In genomic region chr6:143160008-143160407, GRCh38 we compare ENCODE assay signal across 22 cellular contexts.
DNase-seq lines count a peak whose midpoint lies in the region; ATAC-seq, FAIRE-seq and TF ChIP-seq lines count a peak whose summit lies in the region.
"Had no signal": no experiment of that assay in that cellular context is flagged by ENCODE, and none has a peak within 500 bp of the region (broad histone marks: within the 10 kb centered on the region; RNA-seq: fewer than 3 reads in every experiment).

No MANE protein-coding gene starts in this region.

- WGBS in K562 (ENCODE audit: insufficient coverage, low coverage, missing lambda C conversion rate), result 17% methylated on average over 1 of the region's 1 CpG

- in situ Hi-C loops in ACHN (cut with HindIII; ENCODE audit: low pct_ligation_motif_present, low pct_unique_long_range_greater_than_20kb, low sequenced_read_pairs), result no loop called here
- in situ Hi-C loops in K562 (cut with MboI), result no loop called here

- H3K4me2 ChIP-seq in HCT116 (ENCODE audit: low read length), result peak overlapping the region; percentile 1; the same call in 1 of the 2 replicates
- H3K4me2 ChIP-seq in K562 (ENCODE audit: insufficient read depth, low read length), result no peak overlapping the region

- H3K36me3 ChIP-seq in HCT116 (ENCODE audit: control insufficient read depth in 1 of 2, insufficient read depth in 2 of 2, low read length in 2 of 2) (no peaks in the 10 kb centered on the region), K562 (ENCODE audit: control insufficient read depth, insufficient read depth, low read length) (peaks cover 4% of the 10 kb centered on the region; the same call in 2 of the 3 replicates), H7 (replicated peaks; ENCODE audit: control insufficient read depth, insufficient read depth, low read length) (no peaks in the 10 kb centered on the region)

- peaks cover 5% of the 10 kb centered on the region for H3K4me1 Mint-ChIP-seq in progenitor cell of endocrine pancreas (ENCODE audit: low read depth)

- no peak overlapping the region for H3K4me3 Mint-ChIP-seq in progenitor cell of endocrine pancreas (ENCODE audit: low read depth)
- H3K4me3 Mint-ChIP-seq: CD4-positive, alpha-beta T cell; H9 had no signal

- ATAC-seq in HCT116 (no peak), K562 (no peak)
- ATAC-seq: PC-3 had no signal

- TF ChIP-seq RAD21 in HCT116 (IDR thresholded peaks at IDR 0.05; ENCODE audit: low read depth), result no peak
- TF ChIP-seq RAD21 in K562 (CRISPR knock-in tag; conservative IDR thresholded peaks at IDR 0.05 in 1 of 2, IDR thresholded peaks at IDR 0.05 in 1 of 2), result no peak

- no peaks in the 10 kb centered on the region for H3K9me3 Mint-ChIP-seq in progenitor cell of endocrine pancreas (ENCODE audit: low read depth)
- H3K9me3 Mint-ChIP-seq: CD4-positive, alpha-beta T cell; H9 had no signal

- TF ChIP-seq POLR2A in HCT116 (IDR thresholded peaks at IDR 0.05; ENCODE audit: borderline replicate concordance, extremely low read depth, insufficient read depth, insufficient read length) (no peak), K562 (conservative IDR thresholded peaks at IDR 0.05) (no peak)

- DNase-seq in ACHN (peak; percentile 32), HCT116 (ENCODE audit: low read depth, low spot score) (no peak), K562 (ENCODE audit: extremely low read depth in 1 of 4, low spot score in 3 of 4) (no peak), progenitor cell of endocrine pancreas (ENCODE audit: low spot score, unreplicated experiment) (no peak), H7 (no peak), NCI-H524 treated with DMSO at 0.1 percent for 48 hours (lab: John Stamatoyannopoulos, UW) (no peak), GM20000 (ENCODE audit: low spot score) (no peak)
- DNase-seq in activated CD4-positive, alpha-beta T cell treated with anti-CD3 and anti-CD28 coated beads for 48 hours, result no peak
- DNase-seq: 8988T; CD4-positive, alpha-beta T cell; DMS153; H9; KG1; MV-4-11; NCI-H187; NCI-H2107; NCI-H510A treated with DMSO at 0.1 percent for 48 hours; PC-3; SIG-M5 had no signal

- CTCF ChIA-PET in HCT116 (lab: Charles Lee), result no interaction called here
- CTCF ChIA-PET in K562 (lab: Yijun Ruan, JAX; ENCODE audit: low intra/inter-chr PET ratio), result no interaction called here

- H3K4me1 ChIP-seq in HCT116 (ENCODE audit: control insufficient read depth in 1 of 2, insufficient read depth in 2 of 2, low read length in 2 of 2), result peaks cover 0 to 12% of the 10 kb centered on the region in 2 experiments; a peak in 2 of 4 replicates
- peaks cover 10 to 38% of the 10 kb centered on the region in 2 experiments for H3K4me1 ChIP-seq in K562 (replicated peaks in 1 of 2; ENCODE audit: control insufficient read depth in 2 of 2, insufficient read depth in 2 of 2, low read length in 2 of 2)

- H3K9me3 ChIP-seq in HCT116 (ENCODE audit: control insufficient read depth in 1 of 2, insufficient read depth in 1 of 2, low read depth in 1 of 2, low read length in 2 of 2), result no peaks in the 10 kb centered on the region
- no peaks in the 10 kb centered on the region; the same call in 1 of the 2 replicates for H3K9me3 ChIP-seq in K562 (replicated peaks; ENCODE audit: control insufficient read depth, insufficient read depth, low read depth, low read length)

- intact Hi-C loops in HCT116 (cut with micrococcal nuclease), result no loop called here
- intact Hi-C loops in K562 (cut with micrococcal nuclease), result loop anchor here (10.0 kb wide), 1 partner anchor 215 kb away; the partner anchor contains the start of gene HIVEP2

- H3K9me2 ChIP-seq in HCT116 (ENCODE audit: insufficient read depth), result no peaks in the 10 kb centered on the region

- RAD21 ChIA-PET in HCT116 (lab: Charles Lee; ENCODE audit: low non-redundant PET in 1 of 2, low total read pairs in 2 of 2, uncharacterized antibody in 2 of 2, unreplicated experiment in 2 of 2), result no interaction called here

- peak overlapping the region; percentile 42 for H3K27ac Mint-ChIP-seq in progenitor cell of endocrine pancreas
- H3K27ac Mint-ChIP-seq: CD4-positive, alpha-beta T cell; H9 had no signal

- H3K27me3 Mint-ChIP-seq in progenitor cell of endocrine pancreas, result no peaks in the 10 kb centered on the region
- H3K27me3 Mint-ChIP-seq: CD4-positive, alpha-beta T cell had no signal

- H3K9ac ChIP-seq in HCT116 (ENCODE audit: low read length), result no peak overlapping the region
- H3K9ac ChIP-seq in K562 (ENCODE audit: insufficient read depth in 1 of 2, low read depth in 2 of 2, low read length in 2 of 2), result no peak overlapping the region

- no peak for TF ChIP-seq EP300 in K562 (IDR thresholded peaks at IDR 0.05; ENCODE audit: low read length)

- H2AFZ ChIP-seq in HCT116 (ENCODE audit: low read depth, low read length, poor library complexity, severe bottlenecking), result no peak overlapping the region
- H2AFZ ChIP-seq in K562 (ENCODE audit: low read depth, low read length), result no peak overlapping the region

- H3K27ac ChIP-seq in HCT116 (ENCODE audit: low read depth, low read length) (no peak overlapping the region), K562 (ENCODE audit: extremely low read depth, low read depth, low read length) (no peak overlapping the region)
- H3K27ac ChIP-seq: RWPE1 had no signal

- BruUV-seq in HCT116 (replicated peaks; lab: Mats Ljungman, UMichigan) (no TSS peak), K562 (replicated peaks; lab: Mats Ljungman, UMichigan) (no TSS peak)

- H3K36me3 Mint-ChIP-seq in progenitor cell of endocrine pancreas (ENCODE audit: insufficient read depth), result no peaks in the 10 kb centered on the region

- no peak for FAIRE-seq in K562 (lab: Jason Lieb, UNC)
- FAIRE-seq: GM12892, GM18507 had no signal

- H3K4me3 ChIP-seq in HCT116 (replicated peaks in 1 of 2; ENCODE audit: low read depth in 1 of 2, low read length in 2 of 2), result no peak overlapping the region
- H3K4me3 ChIP-seq in K562, result no peak overlapping the region
- no peak overlapping the region for H3K4me3 ChIP-seq in H7 (ENCODE audit: insufficient read depth, low read depth, low read length)

- TF ChIP-seq CTCF in HCT116 (IDR thresholded peaks at IDR 0.05 in 2 of 3, conservative IDR thresholded peaks at IDR 0.05 in 1 of 3; ENCODE audit: borderline replicate concordance in 1 of 3, insufficient read depth in 1 of 3, low read depth in 2 of 3, low read length in 2 of 3), result no peak
- TF ChIP-seq CTCF in K562 (IDR thresholded peaks at IDR 0.05 in 2 of 3, conservative IDR thresholded peaks at IDR 0.05 in 1 of 3; ENCODE audit: insufficient read depth in 2 of 3, low read depth in 1 of 3, low read length in 3 of 3), result no peak
- no peak for TF ChIP-seq CTCF in progenitor cell of endocrine pancreas (IDR thresholded peaks at IDR 0.05; ENCODE audit: unreplicated experiment)
- no peak for TF ChIP-seq CTCF in GM20000 (IDR thresholded peaks at IDR 0.05; ENCODE audit: extremely low read depth, missing control alignments)

- H3K9me1 ChIP-seq in K562 (ENCODE audit: control insufficient read depth, insufficient read depth, low read length), result no peaks in the 10 kb centered on the region

- no peaks in the 10 kb centered on the region for H4K20me1 ChIP-seq in HCT116 (ENCODE audit: insufficient read depth)
- H4K20me1 ChIP-seq in K562 (replicated peaks; ENCODE audit: control insufficient read depth, insufficient read depth, low read length), result no peaks in the 10 kb centered on the region

- H3K79me2 ChIP-seq in HCT116 (ENCODE audit: insufficient read depth, low read length) (no peaks in the 10 kb centered on the region), K562 (ENCODE audit: control insufficient read depth, insufficient read depth, low read length) (peaks cover 17% of the 10 kb centered on the region)

- H3K27me3 ChIP-seq in HCT116 (ENCODE audit: insufficient read depth, low read length) (no peaks in the 10 kb centered on the region), K562 (ENCODE audit: control insufficient read depth in 2 of 2, insufficient read depth in 2 of 2, low read length in 2 of 2) (no peaks in the 10 kb centered on the region), H7 (ENCODE audit: control insufficient read depth, insufficient read depth, low read length) (no peaks in the 10 kb centered on the region)

- POLR2A ChIA-PET in HCT116 (lab: Charles Lee), result no interaction called here
- POLR2A ChIA-PET in K562 (lab: Yijun Ruan, JAX), result interaction anchor here (1.1 to 1.3 kb wide), 2 partner anchors 15 to 290 kb away, joined by 3 read pairs; partner anchors contain the start of genes ADAT2 and PEX3

TF ChIP-seq in HCT116, 20 proteins besides CTCF, POLR2A, EP300 and RAD21:
- TF ChIP-seq SP1 (IDR thresholded peaks at IDR 0.05; ENCODE audit: low read depth) (no peak), ZNF274 (IDR thresholded peaks at IDR 0.05; ENCODE audit: low read depth, low read length) (no peak), FOSL1 (IDR thresholded peaks at IDR 0.05; ENCODE audit: low read depth) (no peak), MAX (IDR thresholded peaks at IDR 0.05) (no peak), YY1 (IDR thresholded peaks at IDR 0.05; ENCODE audit: extremely low read depth, insufficient replicate concordance, low read depth, low read length) (no peak)

TF ChIP-seq in K562, 482 proteins besides CTCF, POLR2A, EP300 and RAD21:
- TF ChIP-seq ZNF174 (CRISPR knock-in tag; IDR thresholded peaks at IDR 0.05), result 0 out of 2 replicates have a peak, but pooled peaks have one; percentile 53
- no peak for TF ChIP-seq ZNF77 (CRISPR knock-in tag; IDR thresholded peaks at IDR 0.05)
